ENCODE assay signal across 8 cellular contexts in the genomic region with DNA sequence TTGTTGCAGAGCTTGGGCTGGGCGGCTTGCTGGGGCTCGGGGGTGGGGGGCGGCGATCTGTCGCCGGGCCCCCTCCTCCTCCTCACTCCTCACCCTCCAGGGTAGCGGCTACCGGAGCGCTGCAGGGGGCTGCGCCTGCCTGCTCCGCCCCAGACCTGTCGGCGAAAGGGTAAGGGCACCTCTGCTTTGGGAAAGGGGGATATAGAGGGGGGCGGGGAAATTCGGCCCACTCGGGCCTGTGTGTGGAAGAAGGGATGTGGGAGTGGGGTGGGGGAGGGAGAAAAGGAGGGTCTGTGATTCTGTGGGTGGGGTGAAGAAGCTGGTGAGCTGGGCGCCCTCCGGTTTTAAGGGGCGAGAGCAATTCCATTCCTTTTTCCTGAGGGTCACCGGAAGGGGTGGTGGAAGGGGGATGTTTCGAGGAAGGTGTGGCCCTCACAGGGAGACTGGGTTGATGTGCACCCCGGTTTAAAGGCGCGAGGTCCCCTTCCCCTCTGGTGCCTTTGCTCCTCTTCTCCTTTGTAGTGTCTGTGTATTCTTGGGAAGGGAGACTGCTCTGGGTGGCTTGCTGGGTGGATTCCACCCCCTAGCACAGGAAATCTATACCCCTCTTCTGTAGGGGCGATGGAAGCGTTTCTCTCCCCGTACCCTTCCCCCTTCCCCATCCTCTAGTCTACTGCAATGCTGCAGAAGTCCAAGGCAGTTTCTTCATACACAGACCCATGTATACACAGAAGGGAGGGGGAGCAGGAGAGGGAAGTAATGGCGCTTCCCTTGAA. TPM values are rescaled to one million over a fixed set of nuclear protein-coding genes. Genes with fewer than 3 reads are reported as not detected.
A peak's percentile ranks its signal among the peaks of the same experiment; 100 is the strongest.
DNase-seq lines count a peak whose midpoint lies in the region; ATAC-seq and TF ChIP-seq lines count a peak whose summit lies in the region.

No MANE protein-coding gene starts in this region.

- peaks cover 3 to 16% of the 10 kb centered on the region in 2 donors for H3K36me3 Mint-ChIP-seq in CD4-positive, alpha-beta memory T cell
- H3K36me3 Mint-ChIP-seq in nephron progenitor cell (ENCODE audit: low read depth), result peaks cover 20% of the 10 kb centered on the region

- intact Hi-C loops in CD4-positive, alpha-beta memory T cell (cut with micrococcal nuclease), result loop anchor here (1.0 to 2.0 kb wide), 4 partner anchors 21 to 540 kb away; a partner anchor contains a TSS

- H3K36me3 ChIP-seq in CD4-positive, alpha-beta memory T cell (ENCODE audit: insufficient read depth, low read length), result no peaks in the 10 kb centered on the region

- CTCF ChIA-PET in CD4-positive, alpha-beta memory T cell (lab: Charles Lee; ENCODE audit: partially characterized antibody), result interaction anchor here (0.6 to 3.1 kb wide), 4 partner anchors 21 to 1427 kb away, joined by 3 to 16 read pairs (median 5); no protein-coding TSS in a partner anchor

- peaks cover 29 to 50% (median 41%) of the 10 kb centered on the region in 4 donors for H3K4me1 Mint-ChIP-seq in CD4-positive, alpha-beta memory T cell
- H3K4me1 Mint-ChIP-seq in nephron progenitor cell, result peaks cover 38% of the 10 kb centered on the region

- ATAC-seq in GM21447 (IDR thresholded peaks at IDR 0.05; ENCODE audit: unreplicated experiment) (peak; percentile 2), GM18519 (IDR thresholded peaks at IDR 0.05; ENCODE audit: low FRiP score, unreplicated experiment) (no peak)

- peak in 2 of 5 donors; percentile 8 to 31 for DNase-seq in CD4-positive, alpha-beta memory T cell
- DNase-seq in NAMALWA (ENCODE audit: low spot score) (peak; percentile 51), fibroblast of pulmonary artery (ENCODE audit: low read depth) (peak; percentile 49), nephron progenitor cell (no peak), NCI-H2196 treated with DMSO at 0.1 percent for 48 hours (lab: John Stamatoyannopoulos, UW; ENCODE audit: unreplicated experiment) (no peak)
- peak; percentile 61 for DNase-seq in activated CD8-positive, alpha-beta memory T cell treated with anti-CD3 and anti-CD28 coated beads for 24 hours

- H3K9me3 ChIP-seq in CD4-positive, alpha-beta memory T cell (ENCODE audit: control insufficient read depth in 1 of 2, low read length in 2 of 2), result no peaks in the 10 kb centered on the region

- H3K27ac Mint-ChIP-seq in CD4-positive, alpha-beta memory T cell, result peak overlapping the region; percentile 87 to 98 (median 96)
- H3K27ac Mint-ChIP-seq in nephron progenitor cell, result peak overlapping the region; percentile 92

- TF ChIP-seq CTCF in fibroblast of pulmonary artery (IDR thresholded peaks at IDR 0.05; ENCODE audit: low read length, missing control alignments), result no peak
- TF ChIP-seq CTCF in nephron progenitor cell (IDR thresholded peaks at IDR 0.05), result no peak

- peaks cover 0 to 2% (median 0%) of the 10 kb centered on the region in 8 donors for H3K9me3 Mint-ChIP-seq in CD4-positive, alpha-beta memory T cell
- no peaks in the 10 kb centered on the region for H3K9me3 Mint-ChIP-seq in nephron progenitor cell

- peak overlapping the region; percentile 89 to 90 for H3K4me3 ChIP-seq in CD4-positive, alpha-beta memory T cell (ENCODE audit: low read length in 2 of 2)
- H3K4me3 ChIP-seq in fibroblast of pulmonary artery (replicated peaks; ENCODE audit: low read depth, low read length), result peak overlapping the region; percentile 68

- H3K27me3 ChIP-seq in CD4-positive, alpha-beta memory T cell (ENCODE audit: insufficient read depth, low read length), result no peaks in the 10 kb centered on the region

- H3K4me1 ChIP-seq in CD4-positive, alpha-beta memory T cell (ENCODE audit: insufficient read depth, low read length), result peaks cover 51% of the 10 kb centered on the region

- no peaks in the 10 kb centered on the region for H3K27me3 Mint-ChIP-seq in CD4-positive, alpha-beta memory T cell
- peaks cover 15% of the 10 kb centered on the region for H3K27me3 Mint-ChIP-seq in nephron progenitor cell (ENCODE audit: low read depth, poor library complexity)

- POLR2A ChIA-PET in CD4-positive, alpha-beta memory T cell (lab: Charles Lee; ENCODE audit: partially characterized antibody), result interaction anchor here (0.8 to 2.6 kb wide), 5 partner anchors 16 to 439 kb away, joined by 3 to 18 read pairs (median 4); a partner anchor contains a TSS

- peak overlapping the region; percentile 93 for H3K27ac ChIP-seq in CD4-positive, alpha-beta memory T cell (ENCODE audit: low read depth, low read length)

- peak overlapping the region; percentile 93 to 97 (median 96) for H3K4me3 Mint-ChIP-seq in CD4-positive, alpha-beta memory T cell
- H3K4me3 Mint-ChIP-seq in nephron progenitor cell, result peak overlapping the region; percentile 98

RNA-seq across cellular contexts. Expression of a gene that starts 0.9 kb away (rescaled TPM):
- 10 to 100 TPM; 71.2 to 72.0 TPM for total RNA-seq in CD4-positive, alpha-beta memory T cell
- 1 to 10 TPM; 3.9 to 4.1 TPM for polyA plus RNA-seq in CD4-positive, alpha-beta memory T cell

Comparison
In these comparisons a context has a peak if more than half of its experiments do, and no peak if none do; other contexts are left out.
1. DNase-seq: peak in NAMALWA (single experiment), activated CD8-positive, alpha-beta memory T cell treated with anti-CD3 and anti-CD28 coated beads for 24 hours (single experiment) and fibroblast of pulmonary artery (single experiment); none in nephron progenitor cell (single experiment) and NCI-H2196 treated with DMSO at 0.1 percent for 48 hours (single experiment).